Comparison of ENCODE assay signal across 9 cellular contexts in genomic region chr11:65851083-65851579, GRCh38. TPM values are rescaled to one million over a fixed set of nuclear protein-coding genes. Genes with fewer than 3 reads are reported as not detected.
DNase-seq lines count a peak whose midpoint lies in the region; ATAC-seq, FAIRE-seq and TF ChIP-seq lines count a peak whose summit lies in the region.
"Had no signal": no experiment of that assay in that cellular context is flagged by ENCODE, and none has a peak within 500 bp of the region (broad histone marks: within the 10 kb centered on the region; RNA-seq: fewer than 3 reads in every experiment).

No MANE protein-coding gene starts in this region.

- peaks cover 60% of the 10 kb centered on the region for H3K36me3 Mint-ChIP-seq in activated T-helper 2 cell treated with anti-CD3 and anti-CD28 coated beads, Interferon-gamma antibody, Interleukin-2, Interleukin-4, amounts not matched to agents 10 μg/mL and 5 μg/mL and 100 μg/mL, durations not matched to agents 14 hours and 24 hours and 36 hours (ENCODE audit: low read depth)

- no peak overlapping the region for H3K27ac Mint-ChIP-seq in activated T-helper 2 cell treated with anti-CD3 and anti-CD28 coated beads, Interferon-gamma antibody, Interleukin-2, Interleukin-4, amounts not matched to agents 10 μg/mL and 5 μg/mL and 100 μg/mL, durations not matched to agents 14 hours and 24 hours and 36 hours

- peaks cover 10% of the 10 kb centered on the region for H3K4me1 Mint-ChIP-seq in activated T-helper 2 cell treated with anti-CD3 and anti-CD28 coated beads, Interferon-gamma antibody, Interleukin-2, Interleukin-4, amounts not matched to agents 10 μg/mL and 5 μg/mL and 100 μg/mL, durations not matched to agents 14 hours and 24 hours and 36 hours (ENCODE audit: low read depth)

- TF ChIP-seq CTCF in D721Med (IDR thresholded peaks at IDR 0.05; ENCODE audit: insufficient read depth, missing control alignments) (peak; percentile 31), lower lobe of right lung (IDR thresholded peaks at IDR 0.05) (peak; percentile 33), dorsolateral prefrontal cortex (IDR thresholded peaks at IDR 0.05 in 54 of 56, conservative IDR thresholded peaks at IDR 0.05 in 2 of 56; ENCODE audit: low read depth in 1 of 56, partially characterized antibody in 56 of 56) (peak in 2 of 56 donors; percentile 13 to 16)

- FAIRE-seq in D721Med (lab: Jason Lieb, UNC), result no peak

- H3K27me3 Mint-ChIP-seq in activated T-helper 2 cell treated with anti-CD3 and anti-CD28 coated beads, Interferon-gamma antibody, Interleukin-2, Interleukin-4, amounts not matched to agents 10 μg/mL and 5 μg/mL and 100 μg/mL, durations not matched to agents 14 hours and 24 hours and 36 hours (ENCODE audit: low read depth), result no peaks in the 10 kb centered on the region

- peaks cover 47% of the 10 kb centered on the region for H3K36me3 ChIP-seq in lower lobe of right lung

- H3K4me3 Mint-ChIP-seq in activated T-helper 2 cell treated with anti-CD3 and anti-CD28 coated beads, Interferon-gamma antibody, Interleukin-2, Interleukin-4, amounts not matched to agents 10 μg/mL and 5 μg/mL and 100 μg/mL, durations not matched to agents 14 hours and 24 hours and 36 hours (ENCODE audit: low read depth), result no peak overlapping the region

- H3K9me3 ChIP-seq in lower lobe of right lung, result peaks cover 3% of the 10 kb centered on the region

- peaks cover 9% of the 10 kb centered on the region for H3K9me3 Mint-ChIP-seq in activated T-helper 2 cell treated with anti-CD3 and anti-CD28 coated beads, Interferon-gamma antibody, Interleukin-2, Interleukin-4, amounts not matched to agents 10 μg/mL and 5 μg/mL and 100 μg/mL, durations not matched to agents 14 hours and 24 hours and 36 hours

- ATAC-seq in lower lobe of right lung, result peak; percentile 7 to 9

- H3K27ac ChIP-seq in lower lobe of right lung (no peak overlapping the region), dorsolateral prefrontal cortex (no peak overlapping the region)

- intact Hi-C loops in activated T-helper 2 cell treated with anti-CD3 and anti-CD28 coated beads, Interferon-gamma antibody, Interleukin-2, Interleukin-4, amounts not matched to agents 10 μg/mL and 5 μg/mL and 100 μg/mL, durations not matched to agents 14 hours and 24 hours and 36 hours (cut with micrococcal nuclease), result loop anchor here (10.0 kb wide), 2 partner anchors 276 to 766 kb away; partner anchors contain the start of genes CDCA5, EHBP1L1, FAM89B and ZFPL1
- intact Hi-C loops in lower lobe of right lung (cut with DNase I) (no loop called here), dorsolateral prefrontal cortex (cut with DNase I) (no loop called here)

- H3K27me3 ChIP-seq in lower lobe of right lung (ENCODE audit: low read depth) (no peaks in the 10 kb centered on the region), dorsolateral prefrontal cortex (no peaks in the 10 kb centered on the region)

- DNase-seq in D721Med (ENCODE audit: insufficient read length, low spot score), result no peak
- peak; percentile 70 for DNase-seq in HT-29 (ENCODE audit: low spot score)
- peak; percentile 9 for DNase-seq in activated T-helper 2 cell treated with anti-CD3 and anti-CD28 coated beads, Interferon-gamma antibody, Interleukin-2, Interleukin-4, amounts not matched to agents 10 μg/mL and 5 μg/mL and 100 μg/mL, durations not matched to agents 14 hours and 24 hours and 36 hours (ENCODE audit: low spot score)
- no peak for DNase-seq in lower lobe of right lung
- DNase-seq in hippocampal formation (lab: John Stamatoyannopoulos, UW), result no peak
- DNase-seq in dorsolateral prefrontal cortex, result no peak
- DNase-seq in DMS114 treated with DMSO at 0.1 percent for 48 hours (lab: John Stamatoyannopoulos, UW; ENCODE audit: unreplicated experiment), result no peak
- DNase-seq in occipital lobe (lab: John Stamatoyannopoulos, UW), result no peak

- H3K4me3 ChIP-seq in lower lobe of right lung, result no peak overlapping the region
- no peak overlapping the region for H3K4me3 ChIP-seq in dorsolateral prefrontal cortex
- H3K4me3 ChIP-seq: lung had no signal

- peaks cover 11% of the 10 kb centered on the region for H3K4me1 ChIP-seq in lower lobe of right lung

RNA-seq across cellular contexts. Expression of gene CFL1, which starts 6.8 kb away (rescaled TPM):
- total RNA-seq in HT-29 (2014; rRNA removed; shearing (Covaris generic)), result 2,410 and 2,611 TPM in 2 replicates
- 1,155 and 1,184 TPM in 2 replicates for total RNA-seq in activated T-helper 2 cell treated with anti-CD3 and anti-CD28 coated beads, Interferon-gamma antibody, Interleukin-2, Interleukin-4, amounts not matched to agents 10 μg/mL and 5 μg/mL and 100 μg/mL, durations not matched to agents 14 hours and 24 hours and 36 hours
- 647 TPM for total RNA-seq in lower lobe of right lung
- total RNA-seq in dorsolateral prefrontal cortex, result 100 to 1,000 TPM; 509 to 985 (median 862) TPM
- total RNA-seq in occipital lobe, result 404 TPM

RNA-seq across cellular contexts. Expression of gene MUS81, which starts 9.1 kb away (rescaled TPM):
- total RNA-seq in HT-29 (2014; rRNA removed; shearing (Covaris generic)), result 118 and 143 TPM in 2 replicates
- 84.9 and 90.5 TPM in 2 replicates for total RNA-seq in activated T-helper 2 cell treated with anti-CD3 and anti-CD28 coated beads, Interferon-gamma antibody, Interleukin-2, Interleukin-4, amounts not matched to agents 10 μg/mL and 5 μg/mL and 100 μg/mL, durations not matched to agents 14 hours and 24 hours and 36 hours
- total RNA-seq in lower lobe of right lung (52.8 TPM), dorsolateral prefrontal cortex (10 to 100 TPM; 26.5 to 53.6 (median 39.9) TPM), occipital lobe (45.9 TPM)

RNA-seq across cellular contexts. Expression of gene SNX32, which starts 17.4 kb away (rescaled TPM):
- total RNA-seq in HT-29 (2014; rRNA removed; shearing (Covaris generic)), result not detected in 2 replicates
- total RNA-seq in activated T-helper 2 cell treated with anti-CD3 and anti-CD28 coated beads, Interferon-gamma antibody, Interleukin-2, Interleukin-4, amounts not matched to agents 10 μg/mL and 5 μg/mL and 100 μg/mL, durations not matched to agents 14 hours and 24 hours and 36 hours, result 0.64 and 0.96 TPM in 2 replicates
- total RNA-seq in lower lobe of right lung (0.47 TPM), dorsolateral prefrontal cortex (10 to 100 TPM; 18.6 to 78.2 (median 41.0) TPM), occipital lobe (7.3 TPM)

RNA-seq across cellular contexts. Expression of gene EFEMP2, which starts 21.5 kb away (rescaled TPM):
- total RNA-seq in HT-29 (2014; rRNA removed; shearing (Covaris generic)), result 1.2 and 1.6 TPM in 2 replicates
- total RNA-seq in activated T-helper 2 cell treated with anti-CD3 and anti-CD28 coated beads, Interferon-gamma antibody, Interleukin-2, Interleukin-4, amounts not matched to agents 10 μg/mL and 5 μg/mL and 100 μg/mL, durations not matched to agents 14 hours and 24 hours and 36 hours, result 8.8 and 9.2 TPM in 2 replicates
- total RNA-seq in lower lobe of right lung, result 53.9 TPM
- total RNA-seq in dorsolateral prefrontal cortex, result 10 to 100 TPM; 16.5 to 72.1 (median 33.7) TPM
- 13.3 TPM for total RNA-seq in occipital lobe

RNA-seq across cellular contexts. Expression of gene CTSW, which starts 28.5 kb away (rescaled TPM):
- total RNA-seq in HT-29 (2014; rRNA removed; shearing (Covaris generic)), result not detected in 2 replicates
- 10.0 and 10.3 TPM in 2 replicates for total RNA-seq in activated T-helper 2 cell treated with anti-CD3 and anti-CD28 coated beads, Interferon-gamma antibody, Interleukin-2, Interleukin-4, amounts not matched to agents 10 μg/mL and 5 μg/mL and 100 μg/mL, durations not matched to agents 14 hours and 24 hours and 36 hours
- 20.6 TPM for total RNA-seq in lower lobe of right lung
- 1 to 10 TPM in 14 of 120 experiments, under 1 TPM in 32, not detected in 74; 0.32 to 2.9 (median 0.65) TPM for total RNA-seq in dorsolateral prefrontal cortex
- not detected for total RNA-seq in occipital lobe

Comparison
In these comparisons a context has a peak if more than half of its experiments do, and no peak if none do; other contexts are left out.
1. DNase-seq: peak in HT-29 (single experiment) and activated T-helper 2 cell treated with anti-CD3 and anti-CD28 coated beads, Interferon-gamma antibody, Interleukin-2, Interleukin-4, amounts not matched to agents 10 μg/mL and 5 μg/mL and 100 μg/mL, durations not matched to agents 14 hours and 24 hours and 36 hours (single experiment); none in D721Med (single experiment), lower lobe of right lung (single experiment), hippocampal formation (0 of 2), dorsolateral prefrontal cortex (0 of 10), DMS114 treated with DMSO at 0.1 percent for 48 hours (single experiment) and occipital lobe (single experiment).